1 cellular context compared by ENCODE assay signal in the genomic region with DNA sequence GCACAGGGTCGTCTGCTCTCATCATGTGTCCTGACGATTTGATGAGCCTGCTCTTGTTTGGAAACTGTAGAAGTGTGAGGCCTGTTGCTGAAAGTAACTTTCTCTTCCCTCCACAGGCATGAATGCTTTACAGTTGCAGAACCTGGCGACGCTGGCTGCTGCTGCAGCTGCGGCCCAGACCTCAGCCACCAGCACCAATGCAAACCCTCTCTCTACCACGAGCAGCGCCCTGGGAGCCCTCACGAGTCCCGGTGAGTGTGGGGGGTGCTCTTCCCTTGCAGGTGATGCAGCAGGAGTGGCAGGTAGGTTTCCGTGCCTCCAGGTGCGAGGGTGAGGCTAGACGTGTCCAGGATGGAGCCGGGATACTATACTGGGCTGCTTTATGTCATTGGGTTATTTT.
TF ChIP-seq lines count a peak whose summit lies in the region.

No MANE protein-coding gene starts in this region.

TF ChIP-seq in GM12878, 131 proteins besides CTCF, POLR2A, EP300 and RAD21 (continued from another document):
- TF ChIP-seq, protein P1, sequence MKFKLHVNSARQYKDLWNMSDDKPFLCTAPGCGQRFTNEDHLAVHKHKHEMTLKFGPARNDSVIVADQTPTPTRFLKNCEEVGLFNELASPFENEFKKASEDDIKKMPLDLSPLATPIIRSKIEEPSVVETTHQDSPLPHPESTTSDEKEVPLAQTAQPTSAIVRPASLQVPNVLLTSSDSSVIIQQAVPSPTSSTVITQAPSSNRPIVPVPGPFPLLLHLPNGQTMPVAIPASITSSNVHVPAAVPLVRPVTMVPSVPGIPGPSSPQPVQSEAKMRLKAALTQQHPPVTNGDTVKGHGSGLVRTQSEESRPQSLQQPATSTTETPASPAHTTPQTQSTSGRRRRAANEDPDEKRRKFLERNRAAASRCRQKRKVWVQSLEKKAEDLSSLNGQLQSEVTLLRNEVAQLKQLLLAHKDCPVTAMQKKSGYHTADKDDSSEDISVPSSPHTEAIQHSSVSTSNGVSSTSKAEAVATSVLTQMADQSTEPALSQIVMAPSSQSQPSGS (IDR thresholded peaks at IDR 0.05; ENCODE audit: low read length), result no peak
- TF ChIP-seq TARDBP (IDR thresholded peaks at IDR 0.05; ENCODE audit: borderline replicate concordance), result no peak
- TF ChIP-seq BACH1 (IDR thresholded peaks at IDR 0.05; ENCODE audit: borderline replicate concordance), result no peak
- TF ChIP-seq, protein P2, sequence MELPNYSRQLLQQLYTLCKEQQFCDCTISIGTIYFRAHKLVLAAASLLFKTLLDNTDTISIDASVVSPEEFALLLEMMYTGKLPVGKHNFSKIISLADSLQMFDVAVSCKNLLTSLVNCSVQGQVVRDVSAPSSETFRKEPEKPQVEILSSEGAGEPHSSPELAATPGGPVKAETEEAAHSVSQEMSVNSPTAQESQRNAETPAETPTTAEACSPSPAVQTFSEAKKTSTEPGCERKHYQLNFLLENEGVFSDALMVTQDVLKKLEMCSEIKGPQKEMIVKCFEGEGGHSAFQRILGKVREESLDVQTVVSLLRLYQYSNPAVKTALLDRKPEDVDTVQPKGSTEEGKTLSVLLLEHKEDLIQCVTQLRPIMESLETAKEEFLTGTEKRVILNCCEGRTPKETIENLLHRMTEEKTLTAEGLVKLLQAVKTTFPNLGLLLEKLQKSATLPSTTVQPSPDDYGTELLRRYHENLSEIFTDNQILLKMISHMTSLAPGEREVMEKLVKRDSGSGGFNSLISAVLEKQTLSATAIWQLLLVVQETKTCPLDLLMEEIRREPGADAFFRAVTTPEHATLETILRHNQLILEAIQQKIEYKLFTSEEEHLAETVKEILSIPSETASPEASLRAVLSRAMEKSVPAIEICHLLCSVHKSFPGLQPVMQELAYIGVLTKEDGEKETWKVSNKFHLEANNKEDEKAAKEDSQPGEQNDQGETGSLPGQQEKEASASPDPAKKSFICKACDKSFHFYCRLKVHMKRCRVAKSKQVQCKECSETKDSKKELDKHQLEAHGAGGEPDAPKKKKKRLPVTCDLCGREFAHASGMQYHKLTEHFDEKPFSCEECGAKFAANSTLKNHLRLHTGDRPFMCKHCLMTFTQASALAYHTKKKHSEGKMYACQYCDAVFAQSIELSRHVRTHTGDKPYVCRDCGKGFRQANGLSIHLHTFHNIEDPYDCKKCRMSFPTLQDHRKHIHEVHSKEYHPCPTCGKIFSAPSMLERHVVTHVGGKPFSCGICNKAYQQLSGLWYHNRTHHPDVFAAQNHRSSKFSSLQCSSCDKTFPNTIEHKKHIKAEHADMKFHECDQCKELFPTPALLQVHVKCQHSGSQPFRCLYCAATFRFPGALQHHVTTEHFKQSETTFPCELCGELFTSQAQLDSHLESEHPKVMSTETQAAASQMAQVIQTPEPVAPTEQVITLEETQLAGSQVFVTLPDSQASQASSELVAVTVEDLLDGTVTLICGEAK (IDR thresholded peaks at IDR 0.05; ENCODE audit: borderline replicate concordance), result no peak
- TF ChIP-seq, protein P3, sequence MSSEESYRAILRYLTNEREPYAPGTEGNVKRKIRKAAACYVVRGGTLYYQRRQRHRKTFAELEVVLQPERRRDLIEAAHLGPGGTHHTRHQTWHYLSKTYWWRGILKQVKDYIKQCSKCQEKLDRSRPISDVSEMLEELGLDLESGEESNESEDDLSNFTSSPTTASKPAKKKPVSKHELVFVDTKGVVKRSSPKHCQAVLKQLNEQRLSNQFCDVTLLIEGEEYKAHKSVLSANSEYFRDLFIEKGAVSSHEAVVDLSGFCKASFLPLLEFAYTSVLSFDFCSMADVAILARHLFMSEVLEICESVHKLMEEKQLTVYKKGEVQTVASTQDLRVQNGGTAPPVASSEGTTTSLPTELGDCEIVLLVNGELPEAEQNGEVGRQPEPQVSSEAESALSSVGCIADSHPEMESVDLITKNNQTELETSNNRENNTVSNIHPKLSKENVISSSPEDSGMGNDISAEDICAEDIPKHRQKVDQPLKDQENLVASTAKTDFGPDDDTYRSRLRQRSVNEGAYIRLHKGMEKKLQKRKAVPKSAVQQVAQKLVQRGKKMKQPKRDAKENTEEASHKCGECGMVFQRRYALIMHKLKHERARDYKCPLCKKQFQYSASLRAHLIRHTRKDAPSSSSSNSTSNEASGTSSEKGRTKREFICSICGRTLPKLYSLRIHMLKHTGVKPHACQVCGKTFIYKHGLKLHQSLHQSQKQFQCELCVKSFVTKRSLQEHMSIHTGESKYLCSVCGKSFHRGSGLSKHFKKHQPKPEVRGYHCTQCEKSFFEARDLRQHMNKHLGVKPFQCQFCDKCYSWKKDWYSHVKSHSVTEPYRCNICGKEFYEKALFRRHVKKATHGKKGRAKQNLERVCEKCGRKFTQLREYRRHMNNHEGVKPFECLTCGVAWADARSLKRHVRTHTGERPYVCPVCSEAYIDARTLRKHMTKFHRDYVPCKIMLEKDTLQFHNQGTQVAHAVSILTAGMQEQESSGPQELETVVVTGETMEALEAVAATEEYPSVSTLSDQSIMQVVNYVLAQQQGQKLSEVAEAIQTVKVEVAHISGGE (CRISPR knock-in tag; IDR thresholded peaks at IDR 0.05), result no peak
- no peak for TF ChIP-seq SMC3 (IDR thresholded peaks at IDR 0.05; ENCODE audit: borderline replicate concordance, low read length)
- TF ChIP-seq TCF3 (IDR thresholded peaks at IDR 0.05; ENCODE audit: borderline replicate concordance, insufficient read depth, low read depth, low read length), result no peak
- TF ChIP-seq KAT2A (conservative IDR thresholded peaks at IDR 0.05; ENCODE audit: control insufficient read depth, low read depth, low read length), result no peak
- no peak for TF ChIP-seq PAX8 (IDR thresholded peaks at IDR 0.05)
- no peak for TF ChIP-seq TCF12 (IDR thresholded peaks at IDR 0.05; ENCODE audit: low read depth, low read length)
- no peak for TF ChIP-seq DPF2 (IDR thresholded peaks at IDR 0.05)
- no peak for TF ChIP-seq FOXM1 (IDR thresholded peaks at IDR 0.05; ENCODE audit: low read depth, low read length)
- TF ChIP-seq, protein P4, sequence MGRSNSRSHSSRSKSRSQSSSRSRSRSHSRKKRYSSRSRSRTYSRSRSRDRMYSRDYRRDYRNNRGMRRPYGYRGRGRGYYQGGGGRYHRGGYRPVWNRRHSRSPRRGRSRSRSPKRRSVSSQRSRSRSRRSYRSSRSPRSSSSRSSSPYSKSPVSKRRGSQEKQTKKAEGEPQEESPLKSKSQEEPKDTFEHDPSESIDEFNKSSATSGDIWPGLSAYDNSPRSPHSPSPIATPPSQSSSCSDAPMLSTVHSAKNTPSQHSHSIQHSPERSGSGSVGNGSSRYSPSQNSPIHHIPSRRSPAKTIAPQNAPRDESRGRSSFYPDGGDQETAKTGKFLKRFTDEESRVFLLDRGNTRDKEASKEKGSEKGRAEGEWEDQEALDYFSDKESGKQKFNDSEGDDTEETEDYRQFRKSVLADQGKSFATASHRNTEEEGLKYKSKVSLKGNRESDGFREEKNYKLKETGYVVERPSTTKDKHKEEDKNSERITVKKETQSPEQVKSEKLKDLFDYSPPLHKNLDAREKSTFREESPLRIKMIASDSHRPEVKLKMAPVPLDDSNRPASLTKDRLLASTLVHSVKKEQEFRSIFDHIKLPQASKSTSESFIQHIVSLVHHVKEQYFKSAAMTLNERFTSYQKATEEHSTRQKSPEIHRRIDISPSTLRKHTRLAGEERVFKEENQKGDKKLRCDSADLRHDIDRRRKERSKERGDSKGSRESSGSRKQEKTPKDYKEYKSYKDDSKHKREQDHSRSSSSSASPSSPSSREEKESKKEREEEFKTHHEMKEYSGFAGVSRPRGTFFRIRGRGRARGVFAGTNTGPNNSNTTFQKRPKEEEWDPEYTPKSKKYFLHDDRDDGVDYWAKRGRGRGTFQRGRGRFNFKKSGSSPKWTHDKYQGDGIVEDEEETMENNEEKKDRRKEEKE (IDR thresholded peaks at IDR 0.05), result no peak
